ENCODE assay signal across 19 cellular contexts in the genomic region with DNA sequence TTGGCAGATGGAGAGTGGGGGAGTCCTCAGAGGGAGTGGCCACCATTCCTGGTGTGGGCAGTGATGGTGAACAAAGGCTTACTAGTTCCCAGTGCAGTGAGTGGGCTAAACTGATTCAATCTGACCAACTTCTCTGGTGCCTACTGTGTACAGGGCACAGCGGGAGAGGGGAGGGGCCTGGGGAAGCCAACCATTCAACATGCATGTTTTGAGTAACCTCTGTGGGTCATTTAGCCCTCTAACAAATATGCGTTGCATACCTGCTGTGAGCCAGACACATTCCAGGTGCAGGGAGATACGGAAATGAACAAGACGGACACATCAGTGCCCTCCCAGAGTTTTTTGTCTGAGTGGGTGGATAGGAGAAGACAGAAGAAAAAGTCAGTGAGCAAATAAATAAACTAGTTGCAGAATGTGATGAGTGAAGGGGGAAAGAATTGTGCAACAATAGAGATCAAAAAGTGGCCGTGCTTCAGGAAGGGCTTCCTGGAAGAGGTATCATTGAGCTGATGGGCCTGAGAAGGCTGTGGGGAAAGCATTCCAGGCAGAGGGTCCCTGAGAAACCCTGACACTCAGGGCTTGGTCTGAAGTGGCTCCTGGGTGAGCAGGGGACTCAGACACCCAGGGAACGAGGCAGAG.
DNase-seq lines count a peak whose midpoint lies in the region; ATAC-seq, FAIRE-seq and TF ChIP-seq lines count a peak whose summit lies in the region.
"Had no signal": no experiment of that assay in that cellular context is flagged by ENCODE, and none has a peak within 500 bp of the region (broad histone marks: within the 10 kb centered on the region; RNA-seq: fewer than 3 reads in every experiment).

No MANE protein-coding gene starts in this region.

- no peak overlapping the region for H3K4me3 Mint-ChIP-seq in T-helper 17 cell
- H3K4me3 Mint-ChIP-seq in progenitor cell of endocrine pancreas (ENCODE audit: low read depth) = no peak overlapping the region
- H3K4me3 Mint-ChIP-seq in stimulated activated memory B cell treated with anti-CD40 and anti-IgM and Interleukin-4, amounts not matched to agents 10 μg/mL and 1 μg/mL and 100 μg/mL, for 72 hours = no peak overlapping the region
- H3K4me3 Mint-ChIP-seq: activated CD8-positive, alpha-beta memory T cell treated with anti-CD3 and anti-CD28 coated beads, Interleukin-2, amount 10 ng/mL, durations not matched to agents 7 days and 5 days; T-helper 1 cell treated with Interleukin-12 subunit alpha and Interleukin-12 subunit beta and Interleukin-4 antibody, amounts not matched to agents 30 μg/mL and 1 μg/mL, for 36 hours had no signal

- H3K27me3 Mint-ChIP-seq in T-helper 17 cell (peaks cover 30% of the 10 kb centered on the region), progenitor cell of endocrine pancreas (no peaks in the 10 kb centered on the region)
- peaks cover 19% of the 10 kb centered on the region for H3K27me3 Mint-ChIP-seq in stimulated activated memory B cell treated with anti-CD40 and anti-IgM and Interleukin-4, amounts not matched to agents 10 μg/mL and 1 μg/mL and 100 μg/mL, for 72 hours

- H3K4me1 Mint-ChIP-seq in T-helper 17 cell (peaks cover 2% of the 10 kb centered on the region), progenitor cell of endocrine pancreas (ENCODE audit: low read depth) (peaks cover 21% of the 10 kb centered on the region)
- no peaks in the 10 kb centered on the region for H3K4me1 Mint-ChIP-seq in stimulated activated memory B cell treated with anti-CD40 and anti-IgM and Interleukin-4, amounts not matched to agents 10 μg/mL and 1 μg/mL and 100 μg/mL, for 72 hours
- H3K4me1 Mint-ChIP-seq: activated CD8-positive, alpha-beta memory T cell treated with anti-CD3 and anti-CD28 coated beads, Interleukin-2, amount 10 ng/mL, durations not matched to agents 7 days and 5 days had no signal

- ATAC-seq in T-helper 17 cell (no peak), HG02571 (IDR thresholded peaks at IDR 0.05; ENCODE audit: unreplicated experiment) (no peak)
- ATAC-seq in stimulated activated memory B cell treated with anti-CD40 and anti-IgM and Interleukin-4, amounts not matched to agents 10 μg/mL and 1 μg/mL and 100 μg/mL, for 72 hours = no peak
- ATAC-seq: activated CD8-positive, alpha-beta memory T cell treated with anti-CD3 and anti-CD28 coated beads, Interleukin-2, amount 10 ng/mL, durations not matched to agents 7 days and 5 days; esophagus mucosa; heart right ventricle had no signal

- H3K9me3 ChIP-seq in T-helper 17 cell (ENCODE audit: control insufficient read depth, low read length, poor library complexity, severe bottlenecking) = no peaks in the 10 kb centered on the region
- H3K9me3 ChIP-seq: heart right ventricle, thoracic aorta had no signal

- no peak for FAIRE-seq in GM12891 (lab: Jason Lieb, UNC)

- TF ChIP-seq POLR2A in GM12891 (IDR thresholded peaks at IDR 0.05; ENCODE audit: low read depth, low read length) = no peak

- peak in 2 of 3 experiments; percentile 84 to 93 for DNase-seq in NCI-H1417 (lab: John Stamatoyannopoulos, UW)
- no peak for DNase-seq in T-helper 17 cell
- peak; percentile 13 for DNase-seq in fibroblast of the aortic adventitia (ENCODE audit: low read depth)
- DNase-seq in progenitor cell of endocrine pancreas (ENCODE audit: low spot score, unreplicated experiment) = no peak
- no peak for DNase-seq in GM12891 (ENCODE audit: insufficient read length, low spot score)
- no peak for DNase-seq in stimulated activated CD4-positive, alpha-beta T cell treated with anti-CD3 and anti-CD28 coated beads, Interleukin-4, amount 100 ng/mL, for 4 hours
- DNase-seq: activated CD8-positive, alpha-beta memory T cell treated with anti-CD3 and anti-CD28 coated beads, Interleukin-2, amount 10 ng/mL, durations not matched to agents 7 days and 5 days; activated gamma-delta T cell; anterior cingulate cortex; cortex of kidney; DMS53; heart right ventricle; NCI-H1048; stimulated activated CD4-positive, alpha-beta T cell treated with anti-CD3 and anti-CD28 coated beads, Interleukin-4, amount 100 ng/mL, for 24 hours had no signal

- no peaks in the 10 kb centered on the region for H3K36me3 Mint-ChIP-seq in T-helper 17 cell (ENCODE audit: low read depth)
- H3K36me3 Mint-ChIP-seq in progenitor cell of endocrine pancreas (ENCODE audit: insufficient read depth) = peaks cover 2% of the 10 kb centered on the region
- H3K36me3 Mint-ChIP-seq in stimulated activated memory B cell treated with anti-CD40 and anti-IgM and Interleukin-4, amounts not matched to agents 10 μg/mL and 1 μg/mL and 100 μg/mL, for 72 hours = no peaks in the 10 kb centered on the region
- H3K36me3 Mint-ChIP-seq: activated CD8-positive, alpha-beta memory T cell treated with anti-CD3 and anti-CD28 coated beads, Interleukin-2, amount 10 ng/mL, durations not matched to agents 7 days and 5 days had no signal

- H3K9me3 Mint-ChIP-seq in progenitor cell of endocrine pancreas (ENCODE audit: low read depth) = no peaks in the 10 kb centered on the region
- no peaks in the 10 kb centered on the region for H3K9me3 Mint-ChIP-seq in stimulated activated memory B cell treated with anti-CD40 and anti-IgM and Interleukin-4, amounts not matched to agents 10 μg/mL and 1 μg/mL and 100 μg/mL, for 72 hours
- H3K9me3 Mint-ChIP-seq: T-helper 1 cell treated with Interleukin-12 subunit alpha and Interleukin-12 subunit beta and Interleukin-4 antibody, amounts not matched to agents 30 μg/mL and 1 μg/mL, for 36 hours had no signal

- no peak overlapping the region for H3K4me3 ChIP-seq in fibroblast of the aortic adventitia (ENCODE audit: low read depth, low read length)
- H3K4me3 ChIP-seq: heart right ventricle, thoracic aorta had no signal

- no peak for TF ChIP-seq CTCF in fibroblast of the aortic adventitia (IDR thresholded peaks at IDR 0.05; ENCODE audit: insufficient read depth, low read length)
- TF ChIP-seq CTCF in progenitor cell of endocrine pancreas (IDR thresholded peaks at IDR 0.05; ENCODE audit: unreplicated experiment) = no peak

- peak overlapping the region; percentile 43 for H3K27ac Mint-ChIP-seq in T-helper 17 cell
- H3K27ac Mint-ChIP-seq in progenitor cell of endocrine pancreas = peak overlapping the region; percentile 1
- no peak overlapping the region for H3K27ac Mint-ChIP-seq in stimulated activated memory B cell treated with anti-CD40 and anti-IgM and Interleukin-4, amounts not matched to agents 10 μg/mL and 1 μg/mL and 100 μg/mL, for 72 hours
- H3K27ac Mint-ChIP-seq: activated CD8-positive, alpha-beta memory T cell treated with anti-CD3 and anti-CD28 coated beads, Interleukin-2, amount 10 ng/mL, durations not matched to agents 7 days and 5 days; T-helper 1 cell treated with Interleukin-12 subunit alpha and Interleukin-12 subunit beta and Interleukin-4 antibody, amounts not matched to agents 30 μg/mL and 1 μg/mL, for 36 hours had no signal

TF ChIP-seq in GM12891, 5 proteins besides CTCF, POLR2A, EP300 and RAD21:
- TF ChIP-seq PAX5 (IDR thresholded peaks at IDR 0.05; ENCODE audit: insufficient read depth, low read length, severe bottlenecking) (no peak), POLR2AphosphoS5 (IDR thresholded peaks at IDR 0.05; ENCODE audit: low read depth, low read length) (no peak)
TF ChIP-seq in GM12891: peak in this region for 0.

Comparison
In these comparisons a context has a peak if more than half of its experiments do, and no peak if none do; other contexts are left out.
1. DNase-seq: peak in NCI-H1417 (2 of 3) and fibroblast of the aortic adventitia (single experiment); none in T-helper 17 cell (0 of 3), progenitor cell of endocrine pancreas (single experiment), GM12891 (single experiment) and stimulated activated CD4-positive, alpha-beta T cell treated with anti-CD3 and anti-CD28 coated beads, Interleukin-4, amount 100 ng/mL, for 4 hours (0 of 2).